In the genomic region with DNA sequence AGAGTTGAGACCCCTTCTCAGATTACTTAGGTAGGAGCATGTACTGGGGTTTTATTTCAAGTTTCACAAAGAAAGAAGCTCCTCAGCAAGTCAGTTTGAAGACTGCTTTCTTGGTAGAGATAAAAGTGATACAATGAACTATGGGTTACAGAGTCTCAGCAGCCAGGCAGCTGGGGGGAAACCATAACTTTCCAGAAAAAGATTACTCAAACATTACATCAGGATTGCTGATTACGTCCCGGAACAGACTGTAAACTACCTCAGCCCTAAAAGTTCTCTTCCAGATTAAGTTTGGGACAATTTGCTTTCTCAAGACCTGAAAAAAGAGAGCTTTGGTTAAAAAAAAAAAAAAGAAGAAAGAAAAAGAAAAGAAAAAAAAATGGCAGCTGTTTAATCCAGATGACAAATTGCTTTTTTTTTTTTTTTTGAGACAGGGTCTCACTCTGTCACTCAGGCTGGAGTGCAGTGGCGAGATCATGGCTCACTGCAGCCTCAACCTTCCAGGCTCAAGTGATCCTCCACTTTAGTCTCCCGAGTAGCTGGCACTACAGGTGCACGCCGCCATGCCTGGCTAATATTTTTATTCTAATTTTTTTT, we compare ENCODE assay signal across 16 cellular contexts. TPM values are rescaled to one million over a fixed set of nuclear protein-coding genes. Genes with fewer than 3 reads are reported as not detected.
A peak's percentile ranks its signal among the peaks of the same experiment; 100 is the strongest.
DNase-seq lines count a peak whose midpoint lies in the region; ATAC-seq and TF ChIP-seq lines count a peak whose summit lies in the region.
"Had no signal": no experiment of that assay in that cellular context is flagged by ENCODE, and none has a peak within 500 bp of the region (broad histone marks: within the 10 kb centered on the region; RNA-seq: fewer than 3 reads in every experiment).

No MANE protein-coding gene starts in this region.

- CTCF ChIA-PET in activated naive CD4-positive, alpha-beta T cell treated with anti-CD3 and anti-CD28 coated beads for 36 hours (lab: Charles Lee), result interaction anchor here (0.6 to 1.5 kb wide), 2 partner anchors 8 to 254 kb away, joined by 3 to 6 read pairs; no protein-coding TSS in a partner anchor

- peaks cover 14 to 27% of the 10 kb centered on the region in 2 donors for H3K4me1 ChIP-seq in mucosa of rectum (ENCODE audit: control insufficient read depth in 2 of 2, insufficient read depth in 2 of 2, low read length in 2 of 2)
- H3K4me1 ChIP-seq: HAP-1 had no signal

- no peak overlapping the region for H3K4me3 ChIP-seq in choroid plexus epithelial cell (ENCODE audit: low read depth, low read length)
- no peak overlapping the region for H3K4me3 ChIP-seq in mucosa of rectum (ENCODE audit: low read length in 2 of 2)
- H3K4me3 ChIP-seq: coronary artery, HAP-1, MG63 had no signal

- in situ Hi-C loops in G401 (cut with HindIII; ENCODE audit: low sequenced_read_pairs), result no loop called here

- H3K27me3 Mint-ChIP-seq in activated naive CD4-positive, alpha-beta T cell treated with anti-CD3 and anti-CD28 coated beads for 36 hours (ENCODE audit: low read depth), result no peaks in the 10 kb centered on the region
- H3K27me3 Mint-ChIP-seq: CD4-positive, alpha-beta T cell; naive thymus-derived CD8-positive, alpha-beta T cell had no signal

- H3K4me3 Mint-ChIP-seq in activated naive CD4-positive, alpha-beta T cell treated with anti-CD3 and anti-CD28 coated beads for 36 hours, result no peak overlapping the region
- H3K4me3 Mint-ChIP-seq: CD4-positive, alpha-beta T cell; naive thymus-derived CD8-positive, alpha-beta T cell had no signal

- H3K4me1 Mint-ChIP-seq in activated naive CD4-positive, alpha-beta T cell treated with anti-CD3 and anti-CD28 coated beads for 36 hours (ENCODE audit: low read depth), result peaks cover 11% of the 10 kb centered on the region

- H3K9me3 ChIP-seq in mucosa of rectum (ENCODE audit: control insufficient read depth in 2 of 2, low read length in 2 of 2), result no peaks in the 10 kb centered on the region
- H3K9me3 ChIP-seq: HAP-1, MG63 had no signal

- no peaks in the 10 kb centered on the region for H3K36me3 Mint-ChIP-seq in activated naive CD4-positive, alpha-beta T cell treated with anti-CD3 and anti-CD28 coated beads for 36 hours (ENCODE audit: low read depth)
- H3K36me3 Mint-ChIP-seq in activated naive CD4-positive, alpha-beta T cell treated with anti-CD3 and anti-CD28 coated beads, Interleukin-2, amount 50 U/mL, for 72 hours, result no peaks in the 10 kb centered on the region
- H3K36me3 Mint-ChIP-seq: naive thymus-derived CD8-positive, alpha-beta T cell had no signal

- H3K9me3 Mint-ChIP-seq in activated naive CD4-positive, alpha-beta T cell treated with anti-CD3 and anti-CD28 coated beads for 36 hours, result no peaks in the 10 kb centered on the region
- H3K9me3 Mint-ChIP-seq in activated naive CD4-positive, alpha-beta T cell treated with anti-CD3 and anti-CD28 coated beads, Interleukin-2, amount 50 U/mL, for 72 hours, result no peaks in the 10 kb centered on the region
- H3K9me3 Mint-ChIP-seq: activated T-helper 2 cell treated with anti-CD3 and anti-CD28 coated beads, Interferon-gamma antibody, Interleukin-2, Interleukin-4, amounts not matched to agents 10 μg/mL and 5 μg/mL and 100 μg/mL, durations not matched to agents 14 hours and 24 hours and 36 hours; CD4-positive, alpha-beta T cell; naive thymus-derived CD8-positive, alpha-beta T cell had no signal

- intact Hi-C loops in activated naive CD4-positive, alpha-beta T cell treated with anti-CD3 and anti-CD28 coated beads for 36 hours (cut with micrococcal nuclease), result loop anchor here (5.0 kb wide), 1 partner anchor 83 kb away; no protein-coding TSS in a partner anchor

- ATAC-seq in activated naive CD4-positive, alpha-beta T cell treated with anti-CD3 and anti-CD28 coated beads, Interleukin-2, amount 50 U/mL, for 72 hours, result no peak
- ATAC-seq in HG03457 (IDR thresholded peaks at IDR 0.05; ENCODE audit: unreplicated experiment), result no peak
- ATAC-seq: naive thymus-derived CD8-positive, alpha-beta T cell had no signal

- H3K27me3 ChIP-seq in mucosa of rectum (ENCODE audit: control insufficient read depth in 2 of 2, insufficient read depth in 2 of 2, low read length in 2 of 2), result no peaks in the 10 kb centered on the region
- H3K27me3 ChIP-seq: MG63 had no signal

- H3K27ac Mint-ChIP-seq in activated naive CD4-positive, alpha-beta T cell treated with anti-CD3 and anti-CD28 coated beads for 36 hours, result peak overlapping the region; percentile 41
- no peak overlapping the region for H3K27ac Mint-ChIP-seq in activated naive CD4-positive, alpha-beta T cell treated with anti-CD3 and anti-CD28 coated beads, Interleukin-2, amount 50 U/mL, for 72 hours
- H3K27ac Mint-ChIP-seq: activated T-helper 2 cell treated with anti-CD3 and anti-CD28 coated beads, Interferon-gamma antibody, Interleukin-2, Interleukin-4, amounts not matched to agents 10 μg/mL and 5 μg/mL and 100 μg/mL, durations not matched to agents 14 hours and 24 hours and 36 hours; CD4-positive, alpha-beta T cell; naive thymus-derived CD8-positive, alpha-beta T cell had no signal

- H3K9ac ChIP-seq in mucosa of rectum (ENCODE audit: low read depth in 1 of 2, low read length in 2 of 2), result no peak overlapping the region

- TF ChIP-seq CTCF in choroid plexus epithelial cell (conservative IDR thresholded peaks at IDR 0.05; ENCODE audit: low read depth, low read length), result no peak

- no peaks in the 10 kb centered on the region for H3K36me3 ChIP-seq in mucosa of rectum (ENCODE audit: control insufficient read depth in 2 of 2, insufficient read depth in 2 of 2, low read length in 2 of 2)
- H3K36me3 ChIP-seq: HAP-1, MG63 had no signal

- H3K27ac ChIP-seq in mucosa of rectum (ENCODE audit: low read depth in 2 of 2, low read length in 2 of 2), result peak overlapping the region; percentile 40 to 55
- H3K27ac ChIP-seq: coronary artery had no signal

- no peak for DNase-seq in activated naive CD4-positive, alpha-beta T cell treated with anti-CD3 and anti-CD28 coated beads for 36 hours
- no peak for DNase-seq in activated naive CD4-positive, alpha-beta T cell treated with anti-CD3 and anti-CD28 coated beads, Interleukin-2, amount 50 U/mL, for 72 hours (ENCODE audit: low spot score in 2 of 2)
- DNase-seq in choroid plexus epithelial cell (ENCODE audit: low read depth) (peak; percentile 55), G401 (ENCODE audit: low spot score) (no peak), D341Med (ENCODE audit: low spot score) (no peak), OCI-M2 (lab: John Stamatoyannopoulos, UW; ENCODE audit: unreplicated experiment) (no peak)
- DNase-seq: CD4-positive, alpha-beta T cell; MG63; naive thymus-derived CD8-positive, alpha-beta T cell; NCI-H2029 treated with DMSO at 0.1 percent for 48 hours; NCI-H69 had no signal

RNA-seq across cellular contexts. Expression of gene SAT1, which starts 16.6 kb away (rescaled TPM):
- 100 to 1,000 TPM; 629 to 649 TPM for total RNA-seq in activated naive CD4-positive, alpha-beta T cell treated with anti-CD3 and anti-CD28 coated beads for 36 hours
- total RNA-seq in activated naive CD4-positive, alpha-beta T cell treated with anti-CD3 and anti-CD28 coated beads, Interleukin-2, amount 50 U/mL, for 72 hours, result 100 to 1,000 TPM; 160 to 466 TPM
- total RNA-seq in G401 (2014; rRNA removed; shearing (Covaris generic)), result 466 and 512 TPM in 2 replicates

RNA-seq across cellular contexts. Expression of gene ACOT9, which starts 56.5 kb away (rescaled TPM):
- total RNA-seq in activated naive CD4-positive, alpha-beta T cell treated with anti-CD3 and anti-CD28 coated beads for 36 hours, result 10 to 100 TPM; 46.8 to 49.7 TPM
- total RNA-seq in activated naive CD4-positive, alpha-beta T cell treated with anti-CD3 and anti-CD28 coated beads, Interleukin-2, amount 50 U/mL, for 72 hours, result 10 to 100 TPM; 33.6 to 56.3 TPM
- 58.6 and 79.3 TPM in 2 replicates for total RNA-seq in G401 (2014; rRNA removed; shearing (Covaris generic))
